Comparison of ENCODE assay signal across 8 cellular contexts in the genomic region with DNA sequence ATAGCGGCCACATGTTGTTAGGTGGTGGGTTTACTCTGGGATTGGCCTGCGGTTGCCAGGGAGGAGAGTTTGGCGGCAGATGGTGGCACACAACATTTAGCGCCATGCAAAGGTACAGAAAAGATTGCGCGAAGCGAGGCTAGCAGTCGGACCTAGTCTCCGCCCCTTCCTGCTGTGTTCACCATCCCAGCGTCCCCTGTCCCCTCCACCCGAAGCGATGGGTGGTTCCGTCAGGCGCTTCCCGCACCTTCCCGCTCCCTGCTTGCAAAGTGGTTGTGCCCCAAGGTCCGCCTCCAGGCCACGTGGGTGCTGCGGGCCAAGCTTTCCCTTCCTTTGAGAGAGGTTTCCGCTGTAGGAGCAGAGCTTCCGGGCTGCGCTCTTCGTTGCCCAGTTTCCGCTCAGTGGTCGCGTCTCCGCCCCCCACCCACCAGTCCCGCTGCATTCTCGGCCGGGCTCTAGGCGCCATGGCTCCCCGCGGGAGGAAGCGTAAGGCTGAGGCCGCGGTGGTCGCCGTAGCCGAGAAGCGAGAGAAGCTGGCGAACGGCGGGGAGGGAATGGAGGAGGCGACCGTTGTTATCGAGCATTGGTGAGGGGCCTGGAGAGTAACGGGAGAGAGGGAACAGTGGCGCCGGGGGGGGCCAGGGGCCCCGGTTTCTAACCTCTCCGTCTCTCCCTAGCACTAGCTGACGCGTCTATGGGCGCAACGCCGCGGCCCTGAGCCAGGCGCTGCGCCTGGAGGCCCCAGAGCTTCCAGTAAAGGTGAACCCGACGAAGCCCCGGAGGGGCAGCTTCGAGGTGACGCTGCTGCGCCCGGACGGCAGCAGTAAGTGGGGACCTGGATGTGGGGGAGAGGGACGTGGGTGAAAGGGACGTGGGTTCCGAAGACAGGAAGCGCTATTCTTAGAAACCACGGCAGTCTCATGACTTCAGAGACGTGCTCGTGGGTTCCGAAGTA. TPM values are rescaled to one million over a fixed set of nuclear protein-coding genes. Genes with fewer than 3 reads are reported as not detected.
A peak's percentile ranks its signal among the peaks of the same experiment; 100 is the strongest.
DNase-seq lines count a peak whose midpoint lies in the region; ATAC-seq and TF ChIP-seq lines count a peak whose summit lies in the region.

A gene with protein sequence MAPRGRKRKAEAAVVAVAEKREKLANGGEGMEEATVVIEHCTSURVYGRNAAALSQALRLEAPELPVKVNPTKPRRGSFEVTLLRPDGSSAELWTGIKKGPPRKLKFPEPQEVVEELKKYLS (plus strand): TSS at position 360 of the 955 bp plus-strand sequence. CDS start 105 bp downstream, at position 465.

- peak within 1 kb of the TSS; percentile 84 for H3K27ac ChIP-seq in duodenal mucosa (ENCODE audit: low read depth, low read length)
- peak within 1 kb of the TSS; percentile 78 to 87 (median 82) for H3K27ac ChIP-seq in right lobe of liver

- H3K4me1 ChIP-seq in duodenal mucosa (ENCODE audit: control insufficient read depth in 1 of 2, insufficient read depth in 2 of 2, low read length in 2 of 2) (peaks cover 9% of the 10 kb centered on the region in 2 donors), right lobe of liver (peaks cover 0 to 13% (median 5%) of the 10 kb centered on the region in 4 donors)

- POLR2A ChIA-PET in activated CD4-positive, alpha-beta memory T cell treated with anti-CD3 and anti-CD28 coated beads, Interleukin-2, amount 10 ng/mL, durations not matched to agents 7 days and 5 days (lab: Charles Lee), result interaction anchor here (0.7 to 3.1 kb wide), 30 partner anchors 10 to 1403 kb away, joined by 3 to 54 read pairs (median 4); a partner anchor contains a TSS

- under 1% methylated on average over 38 of the region's 75 CpGs for WGBS in right lobe of liver (ENCODE audit: insufficient coverage, low coverage, low lambda C conversion rate, missing lambda C conversion rate)

- TF ChIP-seq CTCF in right lobe of liver (IDR thresholded peaks at IDR 0.05), result no peak

- H3K9ac ChIP-seq in duodenal mucosa (ENCODE audit: low read depth in 1 of 2, low read length in 2 of 2), result peak within 1 kb of the TSS; percentile 81 to 84

- peaks cover 26% of the 10 kb centered on the region for H3K4me1 Mint-ChIP-seq in activated CD4-positive, alpha-beta memory T cell treated with anti-CD3 and anti-CD28 coated beads, Interleukin-2, amount 10 ng/mL, durations not matched to agents 7 days and 5 days

- CTCF ChIA-PET in activated CD4-positive, alpha-beta memory T cell treated with anti-CD3 and anti-CD28 coated beads, Interleukin-2, amount 10 ng/mL, durations not matched to agents 7 days and 5 days (lab: Charles Lee), result interaction anchor here (0.6 to 4.1 kb wide), 7 partner anchors 10 to 174 kb away, joined by 3 to 35 read pairs (median 4); a partner anchor contains a TSS

- no peaks in the 10 kb centered on the region for H3K9me3 Mint-ChIP-seq in activated CD4-positive, alpha-beta memory T cell treated with anti-CD3 and anti-CD28 coated beads, Interleukin-2, amount 10 ng/mL, durations not matched to agents 7 days and 5 days

- H3K36me3 ChIP-seq in duodenal mucosa (ENCODE audit: control insufficient read depth in 1 of 2, insufficient read depth in 2 of 2, low read length in 2 of 2) (peaks cover 21 to 47% of the 10 kb centered on the region in 2 donors), right lobe of liver (peaks cover 0 to 42% (median 9%) of the 10 kb centered on the region in 4 donors)

- H3K4me3 ChIP-seq in duodenal mucosa (ENCODE audit: low read depth in 1 of 2, low read length in 2 of 2) (peak within 1 kb of the TSS; percentile 87 to 94), right lobe of liver (peak within 1 kb of the TSS; percentile 66 to 91 (median 76))

- H3K9me3 ChIP-seq in duodenal mucosa (ENCODE audit: control insufficient read depth in 1 of 2, low read length in 2 of 2), result no peaks in the 10 kb centered on the region
- no peaks in the 10 kb centered on the region for H3K9me3 ChIP-seq in right lobe of liver

- peak; percentile 94 for TF ChIP-seq POLR2A in right lobe of liver (IDR thresholded peaks at IDR 0.05)

- ATAC-seq in GM19438 (IDR thresholded peaks at IDR 0.05; ENCODE audit: low read depth, unreplicated experiment) (peak; percentile 88), HG03575 (IDR thresholded peaks at IDR 0.05; ENCODE audit: extremely low read depth, insufficient number of reproducible peaks, low FRiP score, unreplicated experiment) (peak; percentile 73), right lobe of liver (peak; percentile 99 to 100 (median 99))

- H3K36me3 Mint-ChIP-seq in activated CD4-positive, alpha-beta memory T cell treated with anti-CD3 and anti-CD28 coated beads, Interleukin-2, amount 10 ng/mL, durations not matched to agents 7 days and 5 days (ENCODE audit: low read depth), result peaks cover 62% of the 10 kb centered on the region

- DNase-seq in CD1c-positive myeloid dendritic cell (ENCODE audit: extremely low spot score) (peak; percentile 97), NCI-H82 treated with DMSO at 0.1 percent for 48 hours (lab: John Stamatoyannopoulos, UW; ENCODE audit: unreplicated experiment) (peak; percentile 89), right lobe of liver (peak; percentile 96 to 98 (median 98))
- DNase-seq in activated CD4-positive, alpha-beta memory T cell treated with anti-CD3 and anti-CD28 coated beads, Interleukin-2, amount 10 ng/mL, durations not matched to agents 7 days and 5 days, result peak; percentile 96
- peak; percentile 90 to 92 for DNase-seq in stimulated activated CD4-positive, alpha-beta T cell treated with anti-CD3 and anti-CD28 coated beads, Interleukin-4, amount 100 ng/mL, for 4 hours

- H3K27me3 Mint-ChIP-seq in activated CD4-positive, alpha-beta memory T cell treated with anti-CD3 and anti-CD28 coated beads, Interleukin-2, amount 10 ng/mL, durations not matched to agents 7 days and 5 days, result no peaks in the 10 kb centered on the region

- peak within 1 kb of the TSS; percentile 98 for H3K4me3 Mint-ChIP-seq in activated CD4-positive, alpha-beta memory T cell treated with anti-CD3 and anti-CD28 coated beads, Interleukin-2, amount 10 ng/mL, durations not matched to agents 7 days and 5 days

- intact Hi-C loops in right lobe of liver (cut with DNase I), result no loop called here

- H3K27ac Mint-ChIP-seq in activated CD4-positive, alpha-beta memory T cell treated with anti-CD3 and anti-CD28 coated beads, Interleukin-2, amount 10 ng/mL, durations not matched to agents 7 days and 5 days, result peak within 1 kb of the TSS; percentile 95

- no peaks in the 10 kb centered on the region for H3K27me3 ChIP-seq in duodenal mucosa (ENCODE audit: control insufficient read depth in 1 of 2, insufficient read depth in 2 of 2, low read length in 2 of 2)
- H3K27me3 ChIP-seq in right lobe of liver, result no peaks in the 10 kb centered on the region

RNA-seq across cellular contexts. Expression of the gene that starts here (rescaled TPM):
- 100 to 1,000 TPM; 148 to 162 TPM for total RNA-seq in activated CD4-positive, alpha-beta memory T cell treated with anti-CD3 and anti-CD28 coated beads, Interleukin-2, amount 10 ng/mL, durations not matched to agents 7 days and 5 days
- total RNA-seq in right lobe of liver, result 100 to 1,000 TPM in 1 of 6 experiments, 10 to 100 TPM in 5; 57.1 to 110 (median 70.7) TPM

Comparison
In these comparisons a context has a peak if more than half of its experiments do, and no peak if none do; other contexts are left out.
1. Peak in every context shown above with its lines: DNase-seq, ATAC-seq, H3K4me3 ChIP-seq and H3K27ac ChIP-seq.